8 cellular contexts compared by ENCODE assay signal in genomic region chr22:38681784-38682335, GRCh38. TPM values are rescaled to one million over a fixed set of nuclear protein-coding genes. Genes with fewer than 3 reads are reported as not detected.
DNase-seq lines count a peak whose midpoint lies in the region; ATAC-seq lines count a peak whose summit lies in the region.

TOMM22 (plus strand) TSS chr22:38681957; CDS start chr22:38681979, 22 bp downstream.

- H3K27ac ChIP-seq in epithelial cell of prostate, result peak within 1 kb of the TSS; percentile 45

- peak; percentile 90 for DNase-seq in DMS 273 (lab: John Stamatoyannopoulos, UW; ENCODE audit: unreplicated experiment)
- DNase-seq in HuH-7 (ENCODE audit: low spot score), result peak; percentile 92
- DNase-seq in OCI-M1 (lab: John Stamatoyannopoulos, UW), result peak; percentile 93
- peak; percentile 83 for DNase-seq in activated T-cell treated with anti-CD3 and anti-CD28 coated beads for 24 hours (ENCODE audit: low read depth)
- DNase-seq in epithelial cell of prostate (ENCODE audit: low read depth, low spot score), result no peak
- DNase-seq in mucosa of gallbladder (ENCODE audit: low spot score), result peak; percentile 90
- peak; percentile 89 for DNase-seq in stimulated activated CD8-positive, alpha-beta memory T cell treated with anti-CD3 and anti-CD28 coated beads, Interleukin-4, amount 100 ng/mL, for 48 hours

- peak; percentile 91 for ATAC-seq in GM21423 (IDR thresholded peaks at IDR 0.05; ENCODE audit: unreplicated experiment)

RNA-seq across cellular contexts. Expression of gene TOMM22, which starts in this region (rescaled TPM):
- total RNA-seq in mucosa of gallbladder, result 52.7 TPM
